Comparison of ENCODE assay signal across 16 cellular contexts in genomic region chr3:5806192-5806591, GRCh38.
DNase-seq lines count a peak whose midpoint lies in the region; ATAC-seq and TF ChIP-seq lines count a peak whose summit lies in the region.
"Had no signal": no experiment of that assay in that cellular context is flagged by ENCODE, and none has a peak within 500 bp of the region (broad histone marks: within the 10 kb centered on the region; RNA-seq: fewer than 3 reads in every experiment).

No MANE protein-coding gene starts in this region.

- in situ Hi-C loops in Panc1 (cut with HindIII; ENCODE audit: low pct_unique_long_range_greater_than_20kb, low sequenced_read_pairs), result no loop called here

- POLR2A ChIA-PET in Caco-2 (lab: Charles Lee), result no interaction called here
- POLR2A ChIA-PET in Panc1 (lab: Charles Lee), result no interaction called here

- peaks cover 4% of the 10 kb centered on the region for H3K27me3 Mint-ChIP-seq in Caco-2 (ENCODE audit: insufficient read depth, unreplicated experiment)
- no peaks in the 10 kb centered on the region for H3K27me3 Mint-ChIP-seq in activated T-cell treated with anti-CD3 and anti-CD28 coated beads, Interleukin-2, amount 50 U/mL, for 24 hours
- H3K27me3 Mint-ChIP-seq: activated naive CD8-positive, alpha-beta T cell treated with anti-CD3 and anti-CD28 coated beads, Interleukin-2, amount 10 ng/mL, durations not matched to agents 7 days and 5 days; CD4-positive, alpha-beta T cell had no signal

- H3K9me3 Mint-ChIP-seq in Caco-2 (ENCODE audit: unreplicated experiment), result no peaks in the 10 kb centered on the region
- no peaks in the 10 kb centered on the region for H3K9me3 Mint-ChIP-seq in activated T-cell treated with anti-CD3 and anti-CD28 coated beads, Interleukin-2, amount 50 U/mL, for 24 hours

- no peaks in the 10 kb centered on the region for H3K9me3 ChIP-seq in Caco-2
- no peaks in the 10 kb centered on the region for H3K9me3 ChIP-seq in Panc1 (ENCODE audit: control insufficient read depth, insufficient read depth, low read depth, low read length)
- H3K9me3 ChIP-seq: gastrocnemius medialis had no signal

- no peak overlapping the region for H3K27ac ChIP-seq in Panc1 (ENCODE audit: low read length)
- H3K27ac ChIP-seq: gastrocnemius medialis, parathyroid adenoma had no signal

- H3K4me1 ChIP-seq in Caco-2 (no peaks in the 10 kb centered on the region), Panc1 (ENCODE audit: control insufficient read depth, insufficient read depth, low read length) (no peaks in the 10 kb centered on the region)
- H3K4me1 ChIP-seq: gastrocnemius medialis, parathyroid adenoma had no signal

- ATAC-seq in GM21367 (IDR thresholded peaks at IDR 0.05; ENCODE audit: unreplicated experiment) (peak; percentile 65), Panc1 (no peak)
- ATAC-seq: gastrocnemius medialis had no signal

- no peaks in the 10 kb centered on the region for H3K4me1 Mint-ChIP-seq in Caco-2 (ENCODE audit: low read depth, unreplicated experiment)
- no peaks in the 10 kb centered on the region for H3K4me1 Mint-ChIP-seq in activated T-cell treated with anti-CD3 and anti-CD28 coated beads, Interleukin-2, amount 50 U/mL, for 24 hours (ENCODE audit: low read depth)
- H3K4me1 Mint-ChIP-seq: activated naive CD8-positive, alpha-beta T cell treated with anti-CD3 and anti-CD28 coated beads, Interleukin-2, amount 10 ng/mL, durations not matched to agents 7 days and 5 days had no signal

- intact Hi-C loops in Caco-2 (cut with micrococcal nuclease; ENCODE audit: unreplicated experiment), result loop anchor here (1.0 to 5.0 kb wide), 3 partner anchors 283 to 993 kb away; no protein-coding TSS in a partner anchor
- intact Hi-C loops in Panc1 (cut with micrococcal nuclease; ENCODE audit: unreplicated experiment), result no loop called here

- DNase-seq in Caco-2 (peak in 1 of 2 experiments; percentile 8), Panc1 (ENCODE audit: low read depth, low spot score) (no peak), kidney epithelial cell (ENCODE audit: low read depth) (no peak), putamen (ENCODE audit: low spot score) (no peak), NCI-H2196 (lab: John Stamatoyannopoulos, UW; ENCODE audit: unreplicated experiment) (no peak), DMS114 treated with DMSO at 0.1 percent for 48 hours (lab: John Stamatoyannopoulos, UW; ENCODE audit: unreplicated experiment) (no peak)
- no peak for DNase-seq in activated T-cell treated with anti-CD3 and anti-CD28 coated beads, Interleukin-2, amount 50 U/mL, for 24 hours
- DNase-seq: activated naive CD8-positive, alpha-beta T cell treated with anti-CD3 and anti-CD28 coated beads, Interleukin-2, amount 10 ng/mL, durations not matched to agents 7 days and 5 days; CD4-positive, alpha-beta T cell; gastrocnemius medialis; NCI-H1092 treated with DMSO at 0.1 percent for 48 hours; NK-92 treated with Interleukin-12 subunit alpha and Interleukin-12 subunit beta, amount 100 ng/mL, for 24 hours; stimulated activated naive CD4-positive, alpha-beta T cell; T-helper 9 cell had no signal

- no peaks in the 10 kb centered on the region for H3K36me3 Mint-ChIP-seq in Caco-2 (ENCODE audit: insufficient read depth, unreplicated experiment)
- no peaks in the 10 kb centered on the region for H3K36me3 Mint-ChIP-seq in activated T-cell treated with anti-CD3 and anti-CD28 coated beads, Interleukin-2, amount 50 U/mL, for 24 hours (ENCODE audit: low read depth)
- H3K36me3 Mint-ChIP-seq: activated naive CD8-positive, alpha-beta T cell treated with anti-CD3 and anti-CD28 coated beads, Interleukin-2, amount 10 ng/mL, durations not matched to agents 7 days and 5 days had no signal

- H3K4me3 ChIP-seq in Caco-2 (ENCODE audit: low read depth, low read length), result no peak overlapping the region
- H3K4me3 ChIP-seq in Panc1 (ENCODE audit: low read depth in 2 of 2, low read length in 2 of 2), result no peak overlapping the region
- H3K4me3 ChIP-seq in kidney epithelial cell (ENCODE audit: low read depth, low read length), result no peak overlapping the region
- H3K4me3 ChIP-seq: gastrocnemius medialis had no signal

- H3K27me3 ChIP-seq in Caco-2 (replicated peaks; ENCODE audit: control insufficient read depth, insufficient read depth, low read length) (no peaks in the 10 kb centered on the region), Panc1 (ENCODE audit: control insufficient read depth, insufficient read depth, low read length) (no peaks in the 10 kb centered on the region), kidney epithelial cell (ENCODE audit: control insufficient read depth, insufficient read depth, low read length) (no peaks in the 10 kb centered on the region)
- H3K27me3 ChIP-seq: gastrocnemius medialis had no signal

- no peak overlapping the region for H3K4me3 Mint-ChIP-seq in Caco-2 (ENCODE audit: unreplicated experiment)
- no peak overlapping the region for H3K4me3 Mint-ChIP-seq in activated T-cell treated with anti-CD3 and anti-CD28 coated beads, Interleukin-2, amount 50 U/mL, for 24 hours
- H3K4me3 Mint-ChIP-seq: activated naive CD8-positive, alpha-beta T cell treated with anti-CD3 and anti-CD28 coated beads, Interleukin-2, amount 10 ng/mL, durations not matched to agents 7 days and 5 days; CD4-positive, alpha-beta T cell had no signal

- CTCF ChIA-PET in Caco-2 (lab: Charles Lee), result no interaction called here
- CTCF ChIA-PET in Panc1 (lab: Charles Lee), result no interaction called here

- TF ChIP-seq CTCF in Caco-2 (IDR thresholded peaks at IDR 0.05; ENCODE audit: insufficient read depth in 1 of 2, low read depth in 1 of 2, low read length in 1 of 2, severe bottlenecking in 1 of 2, unreplicated experiment in 1 of 2) (peak; percentile 45 to 55), Panc1 (IDR thresholded peaks at IDR 0.05) (peak; percentile 9; the same call in 1 of the 2 replicates), kidney epithelial cell (IDR thresholded peaks at IDR 0.05; ENCODE audit: insufficient read depth, low read length, poor library complexity, severe bottlenecking) (peak; percentile 44)

- H3K36me3 ChIP-seq in Caco-2 (ENCODE audit: control insufficient read depth, insufficient read depth, low read length) (no peaks in the 10 kb centered on the region), Panc1 (ENCODE audit: control insufficient read depth, insufficient read depth, low read length) (no peaks in the 10 kb centered on the region), kidney epithelial cell (ENCODE audit: control insufficient read depth, insufficient read depth, low read length) (no peaks in the 10 kb centered on the region)
- H3K36me3 ChIP-seq: gastrocnemius medialis had no signal

- no peak overlapping the region for H3K27ac Mint-ChIP-seq in Caco-2 (ENCODE audit: unreplicated experiment)
- no peak overlapping the region for H3K27ac Mint-ChIP-seq in activated T-cell treated with anti-CD3 and anti-CD28 coated beads, Interleukin-2, amount 50 U/mL, for 24 hours
- H3K27ac Mint-ChIP-seq: activated naive CD8-positive, alpha-beta T cell treated with anti-CD3 and anti-CD28 coated beads, Interleukin-2, amount 10 ng/mL, durations not matched to agents 7 days and 5 days; CD4-positive, alpha-beta T cell had no signal

- BruUV-seq in Caco-2 (replicated peaks; lab: Mats Ljungman, UMichigan) (no TSS peak), Panc1 (replicated peaks; lab: Mats Ljungman, UMichigan) (no TSS peak)
